ENCODE assay signal across 18 cellular contexts in genomic region chr5:141465351-141465750, GRCh38. TPM values are rescaled to one million over a fixed set of nuclear protein-coding genes. Genes with fewer than 3 reads are reported as not detected.
"Had no signal": no experiment of that assay in that cellular context is flagged by ENCODE, and none has a peak within 500 bp of the region (broad histone marks: within the 10 kb centered on the region; RNA-seq: fewer than 3 reads in every experiment).

No MANE protein-coding gene starts in this region.

- H3K4me1 Mint-ChIP-seq: neural progenitor cell had no signal

- ATAC-seq: activated naive CD4-positive, alpha-beta T cell treated with anti-CD3 and anti-CD28 coated beads, Interleukin-2, amount 50 U/mL, for 72 hours; body of pancreas had no signal

- H3K27ac Mint-ChIP-seq: activated naive CD4-positive, alpha-beta T cell treated with anti-CD3 and anti-CD28 coated beads, Interleukin-2, amount 50 U/mL, for 72 hours; neural progenitor cell; progenitor cell of endocrine pancreas; stimulated activated naive CD8-positive, alpha-beta T cell treated with anti-CD3 and anti-CD28 coated beads, Interleukin-15, Interleukin-2, amounts not matched to agents 100 ng/mL and 50 ng/mL, for 24 hours had no signal

- H3K9me3 Mint-ChIP-seq: activated naive CD4-positive, alpha-beta T cell treated with anti-CD3 and anti-CD28 coated beads, Interleukin-2, amount 50 U/mL, for 72 hours had no signal

- H3K27me3 Mint-ChIP-seq: progenitor cell of endocrine pancreas had no signal

- FAIRE-seq: kidney had no signal

- H3K4me3 ChIP-seq: body of pancreas, dorsolateral prefrontal cortex, left ventricle myocardium inferior, neural progenitor cell, right atrium auricular region, tibial nerve, uterus had no signal

- H3K4me3 Mint-ChIP-seq: neural progenitor cell; stimulated activated naive CD8-positive, alpha-beta T cell treated with anti-CD3 and anti-CD28 coated beads, Interleukin-15, Interleukin-2, amounts not matched to agents 100 ng/mL and 50 ng/mL, for 24 hours had no signal

- DNase-seq: activated CD4-positive, alpha-beta T cell treated with anti-CD3 and anti-CD28 coated beads, Interleukin-2, amount 50 U/mL, for 4 hours; activated gamma-delta T cell; amniotic stem cell; body of pancreas; dorsolateral prefrontal cortex; head of caudate nucleus; kidney; left ventricle myocardium inferior; uterus; WERI-Rb-1 had no signal

RNA-seq across cellular contexts. Expression of gene PCDHGC4, which starts 19.5 kb away (rescaled TPM):
- total RNA-seq: activated naive CD4-positive, alpha-beta T cell treated with anti-CD3 and anti-CD28 coated beads, Interleukin-2, amount 50 U/mL, for 72 hours had no signal

RNA-seq across cellular contexts. Expression of gene PCDHGC5, which starts 23.5 kb away (rescaled TPM):
- total RNA-seq: activated naive CD4-positive, alpha-beta T cell treated with anti-CD3 and anti-CD28 coated beads, Interleukin-2, amount 50 U/mL, for 72 hours; mononuclear cell; T-helper 2 cell treated with Interferon-gamma antibody and Interleukin-4, amounts not matched to agents 100 ng/mL and 5 ng/mL, for 36 hours had no signal
